25 cellular contexts compared by ENCODE assay signal in the genomic region with DNA sequence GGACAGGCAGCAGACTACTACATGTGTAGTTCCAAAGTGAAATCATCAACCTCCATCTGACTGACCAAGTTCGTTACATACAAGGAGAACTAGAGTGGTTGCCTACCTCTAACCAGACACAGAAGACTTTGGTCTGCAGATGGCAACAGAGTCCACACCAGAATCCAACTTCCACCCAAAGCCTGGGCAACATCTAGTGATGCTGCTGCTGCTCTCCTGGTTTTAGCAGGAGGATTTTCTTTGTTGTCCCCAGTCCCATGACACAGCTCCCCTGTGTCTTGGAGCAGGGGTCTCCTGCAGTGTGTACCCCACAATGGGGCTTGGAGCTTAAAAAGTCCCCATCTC. TPM values are rescaled to one million over a fixed set of nuclear protein-coding genes. Genes with fewer than 3 reads are reported as not detected.
DNase-seq lines count a peak whose midpoint lies in the region; ATAC-seq, FAIRE-seq and TF ChIP-seq lines count a peak whose summit lies in the region.
"Had no signal": no experiment of that assay in that cellular context is flagged by ENCODE, and none has a peak within 500 bp of the region (broad histone marks: within the 10 kb centered on the region; RNA-seq: fewer than 3 reads in every experiment).

No MANE protein-coding gene starts in this region.

- peak in 1 of 3 experiments; percentile 19; a peak in 1 of 6 replicates for TF ChIP-seq CTCF in GM12878 (IDR thresholded peaks at IDR 0.05 in 2 of 3, conservative IDR thresholded peaks at IDR 0.05 in 1 of 3; ENCODE audit: control insufficient read depth in 2 of 3, extremely low read depth in 1 of 3, insufficient read depth in 1 of 3, low read depth in 3 of 3, low read length in 3 of 3)

- no peaks in the 10 kb centered on the region for H3K27me3 ChIP-seq in GM23248 (replicated peaks; ENCODE audit: insufficient read depth)
- H3K27me3 ChIP-seq in GM12878 (replicated peaks in 1 of 2; ENCODE audit: control insufficient read depth in 2 of 2, insufficient read depth in 2 of 2, low read length in 1 of 2): peaks cover 0 to 2% of the 10 kb centered on the region in 2 experiments; a peak in 2 of 4 replicates
- H3K27me3 ChIP-seq: MG63, spleen had no signal

- SMC1A ChIA-PET in GM12878 (lab: Charles Lee; ENCODE audit: uncharacterized antibody, unreplicated experiment): interaction anchor here (0.6 to 5.1 kb wide), 15 partner anchors 11 to 938 kb away, joined by 3 to 43 read pairs (median 3); no protein-coding TSS in a partner anchor

- peak; percentile 6; the same call in 2 of the 3 replicates for ATAC-seq in GM12878
- peak; percentile 62 for ATAC-seq in left lobe of liver
- ATAC-seq: Right ventricle myocardium inferior had no signal

- no peak for TF ChIP-seq RAD21 in GM12878 (IDR thresholded peaks at IDR 0.05; ENCODE audit: insufficient read depth, low read depth, low read length)

- no peaks in the 10 kb centered on the region for H3K79me2 ChIP-seq in GM23248 (ENCODE audit: insufficient read depth)
- H3K79me2 ChIP-seq in GM12878 (ENCODE audit: control insufficient read depth, insufficient read depth, low read length): no peaks in the 10 kb centered on the region

- RAD21 ChIA-PET in GM12878 (lab: Charles Lee; ENCODE audit: unreplicated experiment): interaction anchor here (0.7 to 6.1 kb wide), 8 partner anchors 11 to 236 kb away, joined by 3 to 57 read pairs (median 4); a partner anchor contains a TSS

- H3K9ac ChIP-seq in GM23248: no peak overlapping the region
- no peak overlapping the region for H3K9ac ChIP-seq in GM12878 (ENCODE audit: control insufficient read depth, insufficient read depth, low read length)

- no TSS peak for BruUV-seq in GM12878 (replicated peaks; lab: Mats Ljungman, UMichigan)

- no peaks in the 10 kb centered on the region for H3K36me3 ChIP-seq in GM23248 (ENCODE audit: low read depth)
- no peaks in the 10 kb centered on the region for H3K36me3 ChIP-seq in GM12878 (ENCODE audit: control insufficient read depth in 2 of 2, insufficient read depth in 2 of 2, low read length in 1 of 2)
- H3K36me3 ChIP-seq: MG63, neutrophil, spleen had no signal

- no peak for FAIRE-seq in GM12878 (lab: Jason Lieb, UNC)
- FAIRE-seq: HTR-8/SVneo, urothelium cell line had no signal

- H3K9me3 ChIP-seq in GM23248 (ENCODE audit: low read depth): no peaks in the 10 kb centered on the region
- H3K9me3 ChIP-seq in GM12878 (replicated peaks; ENCODE audit: control insufficient read depth, insufficient read depth, low read length): no peaks in the 10 kb centered on the region; the same call in 2 of the 3 replicates
- H3K9me3 ChIP-seq: MG63, neutrophil, spleen had no signal

- H3K4me2 ChIP-seq in GM23248 (ENCODE audit: unreplicated experiment): no peak overlapping the region
- no peak overlapping the region for H3K4me2 ChIP-seq in GM12878 (ENCODE audit: control insufficient read depth, insufficient read depth)
- H3K4me2 ChIP-seq: PC-9 had no signal

- H2AFZ ChIP-seq in GM23248 (no peak overlapping the region), GM12878 (ENCODE audit: control insufficient read depth, low read depth, low read length) (no peak overlapping the region)
- H2AFZ ChIP-seq: PC-9 had no signal

- H3F3A ChIP-seq in GM23248 (ENCODE audit: insufficient read depth): peaks cover 30% of the 10 kb centered on the region

- CTCF ChIA-PET in GM12878 (lab: Yijun Ruan, JAX): interaction anchor here (0.7 to 12.6 kb wide), 19 partner anchors 8 to 920 kb away, joined by 3 to 125 read pairs (median 4); a partner anchor contains a TSS

- TF ChIP-seq EP300 in GM12878 (IDR thresholded peaks at IDR 0.05; ENCODE audit: borderline replicate concordance in 1 of 2, control insufficient read depth in 1 of 2, low read depth in 2 of 2, low read length in 2 of 2): no peak

- intact Hi-C loops in GM12878 (cut with micrococcal nuclease; ENCODE audit: unreplicated experiment): loop anchor here (1.0 to 10.0 kb wide), 3 partner anchors 66 to 223 kb away; no protein-coding TSS in a partner anchor

- H3K4me1 ChIP-seq in GM23248 (ENCODE audit: insufficient read depth) (peaks cover 35% of the 10 kb centered on the region), GM12878 (ENCODE audit: control insufficient read depth, insufficient read depth, low read length) (peaks cover 9% of the 10 kb centered on the region)
- H3K4me1 ChIP-seq: spleen had no signal

- in situ Hi-C loops in GM23248 (cut with MboI) (no loop called here), GM12878 (cut with MboI) (no loop called here)

- 44 to 55% methylated on average over 1 of the region's 1 CpG for WGBS in GM23248 (ENCODE audit: low coverage in 1 of 2, low lambda C conversion rate in 2 of 2, missing lambda C conversion rate in 2 of 2), 2 experiments
- WGBS in GM12878 (ENCODE audit: insufficient coverage, insufficient replicate concordance, low lambda C conversion rate, missing lambda C conversion rate): 7% methylated on average over 1 of the region's 1 CpG

- POLR2A ChIA-PET in GM12878 (lab: Charles Lee): interaction anchor here (0.8 to 1.6 kb wide), 2 partner anchors 17 to 23 kb away, joined by 3 to 5 read pairs; no protein-coding TSS in a partner anchor

- TF ChIP-seq POLR2A in GM12878 (IDR thresholded peaks at IDR 0.05; ENCODE audit: low read depth, low read length): no peak

- DNase-seq in DMS 273 (lab: John Stamatoyannopoulos, UW; ENCODE audit: unreplicated experiment) (peak; percentile 19), DMS 273 treated with DMSO at 0.1 percent for 48 hours (lab: John Stamatoyannopoulos, UW) (no peak), GM23248 (peak; percentile 27), GM12878 (ENCODE audit: low read depth, low spot score) (no peak), left lobe of liver (ENCODE audit: low spot score) (no peak), NCI-H2107 treated with DMSO at 0.1 percent for 48 hours (lab: John Stamatoyannopoulos, UW; ENCODE audit: unreplicated experiment) (no peak), NCI-H187 treated with DMSO at 0.1 percent for 48 hours (lab: John Stamatoyannopoulos, UW) (no peak), NCI-H187 (lab: John Stamatoyannopoulos, UW) (no peak)
- DNase-seq: activated naive CD4-positive, alpha-beta T cell treated with anti-CD3 and anti-CD28 coated beads, Interleukin-2, amount 50 U/mL, for 16 hours; amniotic stem cell; C1 segment of cervical spinal cord; cerebellar nuclear complex; MG63; NCI-H1417 treated with DMSO at 0.1 percent for 48 hours; NCI-H524; right cardiac atrium; spleen; stimulated activated CD4-positive, alpha-beta T cell treated with anti-CD3 and anti-CD28 coated beads, Interleukin-2, amount 100 ng/mL, for 24 hours had no signal

- no peaks in the 10 kb centered on the region for H3K9me2 ChIP-seq in GM23248 (ENCODE audit: insufficient read depth)

- H3K27ac ChIP-seq in GM23248 (no peak overlapping the region), GM12878 (ENCODE audit: control insufficient read depth, insufficient read depth) (no peak overlapping the region)
- H3K27ac ChIP-seq: 22Rv1, neutrophil, PC-9, spleen had no signal

- H3K4me3 ChIP-seq in GM23248 (no peak overlapping the region), GM12878 (no peak overlapping the region)
- H3K4me3 ChIP-seq: K562, MG63, PC-9, spleen had no signal

- H4K20me1 ChIP-seq in GM23248 (ENCODE audit: insufficient read depth): no peaks in the 10 kb centered on the region
- no peaks in the 10 kb centered on the region for H4K20me1 ChIP-seq in GM12878 (ENCODE audit: control insufficient read depth, insufficient read depth)

TF ChIP-seq in GM12878, 131 proteins besides CTCF, POLR2A, EP300 and RAD21 (continues in another document):
- no peak for TF ChIP-seq ZBED1 (IDR thresholded peaks at IDR 0.05; ENCODE audit: borderline replicate concordance)
- TF ChIP-seq NR2C1 (IDR thresholded peaks at IDR 0.05): no peak
- TF ChIP-seq TARDBP (IDR thresholded peaks at IDR 0.05; ENCODE audit: borderline replicate concordance): no peak
- TF ChIP-seq YY1 (IDR thresholded peaks at IDR 0.05; ENCODE audit: low read depth, low read length): no peak
- TF ChIP-seq WRNIP1 (IDR thresholded peaks at IDR 0.05; ENCODE audit: borderline replicate concordance, low read depth, low read length): no peak
- TF ChIP-seq, protein P1, sequence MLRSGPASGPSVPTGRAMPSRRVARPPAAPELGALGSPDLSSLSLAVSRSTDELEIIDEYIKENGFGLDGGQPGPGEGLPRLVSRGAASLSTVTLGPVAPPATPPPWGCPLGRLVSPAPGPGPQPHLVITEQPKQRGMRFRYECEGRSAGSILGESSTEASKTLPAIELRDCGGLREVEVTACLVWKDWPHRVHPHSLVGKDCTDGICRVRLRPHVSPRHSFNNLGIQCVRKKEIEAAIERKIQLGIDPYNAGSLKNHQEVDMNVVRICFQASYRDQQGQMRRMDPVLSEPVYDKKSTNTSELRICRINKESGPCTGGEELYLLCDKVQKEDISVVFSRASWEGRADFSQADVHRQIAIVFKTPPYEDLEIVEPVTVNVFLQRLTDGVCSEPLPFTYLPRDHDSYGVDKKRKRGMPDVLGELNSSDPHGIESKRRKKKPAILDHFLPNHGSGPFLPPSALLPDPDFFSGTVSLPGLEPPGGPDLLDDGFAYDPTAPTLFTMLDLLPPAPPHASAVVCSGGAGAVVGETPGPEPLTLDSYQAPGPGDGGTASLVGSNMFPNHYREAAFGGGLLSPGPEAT (IDR thresholded peaks at IDR 0.05; ENCODE audit: low read depth): no peak

RNA-seq across cellular contexts. Expression of a gene that starts 46.4 kb away (rescaled TPM):
- total RNA-seq in GM23248 (2014; rRNA removed; shearing (Covaris generic)): 34.2 and 47.2 TPM in 2 replicates
- polyA plus RNA-seq in GM23248 (2016; fragmentation: Nextera tagmentation; extraction: Ambion mirVana): 17.8 and 18.1 TPM in 2 replicates
- total RNA-seq in GM12878 (2013; cell fraction: nucleolus; rRNA removed): 114 and 115 TPM in 2 replicates
- 22.3 and 24.8 TPM in 2 replicates for total RNA-seq in GM12878 (2014; rRNA removed)
- 20.9 and 22.6 TPM in 2 replicates for total RNA-seq in GM12878 (2014; rRNA removed; fragmentation: Illumina TruSeq; extraction: Trizol)
- 22.6 and 23.3 TPM in 2 replicates for total RNA-seq in GM12878 (2021)
- 5.1 TPM for polyA plus RNA-seq in GM12878 (2011; ENCODE audit: low read depth)
- 14.4 and 17.3 TPM in 2 replicates for polyA plus RNA-seq in GM12878 (2011; rRNA removed)
- 9.0 and 9.7 TPM in 2 replicates for polyA plus RNA-seq in GM12878 (2011; cell fraction: cytosol; rRNA removed)
- 26.4 and 31.7 TPM in 2 replicates for polyA plus RNA-seq in GM12878 (2011; cell fraction: nucleus; rRNA removed)
- polyA plus RNA-seq in GM12878 (2012): 5.0 and 5.3 TPM in 2 replicates
- 12.5 and 14.8 TPM in 2 replicates for polyA plus RNA-seq in GM12878 (2014; fragmentation: Illumina TruSeq; extraction: Trizol)
- polyA plus RNA-seq in GM12878 (2014; fragmentation: Nextera tagmentation; extraction: Ambion mirVana): 1 to 10 TPM; 3.2 to 7.2 TPM
- 8.6 and 12.2 TPM in 2 replicates for polyA plus RNA-seq in GM12878 (2014; rRNA removed)
- 10 to 100 TPM; 13.3 to 19.6 TPM for polyA plus RNA-seq in GM12878 (2016; fragmentation: Nextera tagmentation; extraction: Ambion mirVana)
- 37.2 and 48.2 TPM in 2 replicates for polyA minus RNA-seq in GM12878 (2011; rRNA and poly(A)+ RNA removed)
- polyA minus RNA-seq in GM12878 (2011; cell fraction: cytosol; rRNA and poly(A)+ RNA removed): 19.3 and 21.6 TPM in 2 replicates
- 50.3 and 85.1 TPM in 2 replicates for polyA minus RNA-seq in GM12878 (2011; cell fraction: nucleus; rRNA and poly(A)+ RNA removed)
- 18.9 TPM for total RNA-seq in left lobe of liver

Comparison
In these comparisons a context has a peak if more than half of its experiments do, and no peak if none do; other contexts are left out.
1. DNase-seq: peak in DMS 273 (single experiment) and GM23248 (single experiment); none in DMS 273 treated with DMSO at 0.1 percent for 48 hours (single experiment), GM12878 (single experiment), left lobe of liver (single experiment), NCI-H2107 treated with DMSO at 0.1 percent for 48 hours (single experiment), NCI-H187 treated with DMSO at 0.1 percent for 48 hours (single experiment) and NCI-H187 (0 of 2).